ENCODE assay signal across 8 cellular contexts in the genomic region with DNA sequence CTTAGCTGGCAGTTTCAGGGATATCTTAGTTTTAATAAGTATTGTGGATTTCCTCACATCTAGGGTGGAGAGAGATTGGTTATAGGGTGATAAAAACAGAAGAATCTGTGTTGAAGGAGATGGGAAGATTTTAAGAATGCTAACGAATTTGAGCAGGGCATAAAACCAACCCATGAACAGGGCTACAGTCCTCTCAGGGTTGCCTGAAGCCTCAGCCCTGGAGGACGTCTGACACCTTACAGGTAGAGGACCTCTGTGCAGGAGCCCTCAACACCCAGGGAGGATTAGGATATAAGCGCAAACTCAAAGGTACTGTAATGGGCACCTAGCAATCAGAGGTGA. TPM values are rescaled to one million over a fixed set of nuclear protein-coding genes. Genes with fewer than 3 reads are reported as not detected.
A peak's percentile ranks its signal among the peaks of the same experiment; 100 is the strongest.
DNase-seq lines count a peak whose midpoint lies in the region; ATAC-seq and TF ChIP-seq lines count a peak whose summit lies in the region.

No MANE protein-coding gene starts in this region.

- DNase-seq in heart left ventricle (no peak), Right ventricle myocardium superior (no peak), SK-N-MC (ENCODE audit: low read depth, low spot score) (no peak), iPS DF 6.9 (ENCODE audit: low read depth, low spot score) (no peak), thoracic aorta (ENCODE audit: low spot score) (no peak), NCI-H2196 treated with DMSO at 0.1 percent for 48 hours (lab: John Stamatoyannopoulos, UW; ENCODE audit: unreplicated experiment) (no peak), mesenteric fat pad (ENCODE audit: low spot score) (no peak)

- intact Hi-C loops in heart left ventricle (cut with DNase I) (no loop called here), Right ventricle myocardium superior (cut with DNase I) (no loop called here)

- H3K4me3 ChIP-seq in heart left ventricle (peak overlapping the region in 10 of 12 donors; percentile 2 to 96 (median 80)), SK-N-MC (peak overlapping the region; percentile 63), iPS DF 6.9 (ENCODE audit: low read length) (peak overlapping the region; percentile 22; the same call in 1 of the 2 replicates), thoracic aorta (peak overlapping the region; percentile 91)

- no peak overlapping the region for H3K9ac ChIP-seq in SK-N-MC (ENCODE audit: insufficient read length)

- no peak for TF ChIP-seq POLR2A in heart left ventricle (IDR thresholded peaks at IDR 0.05)

- H3K27ac ChIP-seq in heart left ventricle (no peak overlapping the region), SK-N-MC (no peak overlapping the region), iPS DF 6.9 (ENCODE audit: low read length) (no peak overlapping the region), thoracic aorta (no peak overlapping the region)

- H3K4me1 ChIP-seq in heart left ventricle, result peaks cover 0 to 23% (median 5%) of the 10 kb centered on the region in 12 donors
- no peaks in the 10 kb centered on the region; the same call in 1 of the 2 replicates for H3K4me1 ChIP-seq in iPS DF 6.9 (ENCODE audit: control insufficient read depth, insufficient read depth, low read length)
- peaks cover 8 to 35% of the 10 kb centered on the region in 2 donors for H3K4me1 ChIP-seq in thoracic aorta (ENCODE audit: control insufficient read depth in 1 of 2, low read depth in 2 of 2)

- H3K36me3 ChIP-seq in heart left ventricle (no peaks in the 10 kb centered on the region), SK-N-MC (ENCODE audit: insufficient read depth, low read length) (no peaks in the 10 kb centered on the region), iPS DF 6.9 (ENCODE audit: control insufficient read depth, insufficient read depth, low read length) (no peaks in the 10 kb centered on the region), thoracic aorta (no peaks in the 10 kb centered on the region)

- TF ChIP-seq CTCF in heart left ventricle (IDR thresholded peaks at IDR 0.05) (no peak), thoracic aorta (IDR thresholded peaks at IDR 0.05) (no peak)

- WGBS in heart left ventricle, 4 donors, result 0 to 3% (median 1%) methylated on average over 3 of the region's 3 CpGs
- WGBS in iPS DF 6.9 (ENCODE audit: insufficient coverage, insufficient read length), result no CpG with 5 or more reads among the region's 3 CpGs

- peaks cover 0 to 25% (median 0%) of the 10 kb centered on the region in 9 donors for H3K27me3 ChIP-seq in heart left ventricle
- H3K27me3 ChIP-seq in iPS DF 6.9 (ENCODE audit: control insufficient read depth, insufficient read depth, low read length), result no peaks in the 10 kb centered on the region
- no peaks in the 10 kb centered on the region for H3K27me3 ChIP-seq in thoracic aorta (replicated peaks; ENCODE audit: insufficient read depth)

- ATAC-seq in heart left ventricle (peak in 2 of 4 donors; percentile 20 to 23), Right ventricle myocardium superior (ENCODE audit: poor library complexity) (no peak), thoracic aorta (ENCODE audit: insufficient number of reproducible peaks, low FRiP score, low read depth) (no peak), HG03460 (IDR thresholded peaks at IDR 0.05; ENCODE audit: unreplicated experiment) (no peak)

- H3K9me3 ChIP-seq in heart left ventricle (no peaks in the 10 kb centered on the region), SK-N-MC (ENCODE audit: low read depth, low read length) (no peaks in the 10 kb centered on the region), iPS DF 6.9 (ENCODE audit: control insufficient read depth, insufficient read depth, low read length) (no peaks in the 10 kb centered on the region), thoracic aorta (no peaks in the 10 kb centered on the region)

RNA-seq across cellular contexts. Expression of gene WASF3, which starts 0.5 kb away (rescaled TPM):
- total RNA-seq in heart left ventricle (10 to 100 TPM in 5 of 9 donors, 1 to 10 TPM in 4; 7.0 to 14.9 (median 10.5) TPM), Right ventricle myocardium superior (10.5 TPM), thoracic aorta (10 to 100 TPM; 16.4 to 20.0 TPM), mesenteric fat pad (136 TPM)
- 1 to 10 TPM; 3.4 to 3.5 TPM for polyA plus RNA-seq in heart left ventricle

Comparison
In these comparisons a context has a peak if more than half of its experiments do, and no peak if none do; other contexts are left out.
1. H3K4me3 ChIP-seq: peak in every context shown above with its lines; median percentile 91 in thoracic aorta; 80 in heart left ventricle; 63 in SK-N-MC; 22 in iPS DF 6.9.